ENCODE assay signal across 8 cellular contexts in the genomic region with DNA sequence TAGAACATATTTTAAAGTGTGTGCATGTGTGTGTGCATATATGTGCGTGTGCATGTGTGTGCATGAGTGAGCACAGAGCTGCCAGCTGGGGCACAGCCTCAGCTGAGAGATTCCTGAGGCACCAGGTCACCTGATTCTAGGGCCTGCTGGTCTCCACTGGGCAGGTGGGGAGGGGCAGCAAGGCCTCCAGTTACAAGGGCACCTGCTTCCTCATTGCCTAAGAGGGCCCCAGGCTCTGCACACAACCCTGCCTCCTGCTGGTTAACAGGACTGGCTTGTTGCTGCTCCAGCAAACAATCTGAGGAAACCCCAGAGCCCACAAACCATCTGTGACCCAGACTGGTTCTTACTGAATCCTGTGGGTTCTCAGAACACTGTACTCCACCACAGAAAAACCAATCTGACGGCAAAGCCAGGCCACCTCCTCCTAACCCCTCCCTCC. TPM values are rescaled to one million over a fixed set of nuclear protein-coding genes. Genes with fewer than 3 reads are reported as not detected.
A peak's percentile ranks its signal among the peaks of the same experiment; 100 is the strongest.
DNase-seq lines count a peak whose midpoint lies in the region; ATAC-seq and TF ChIP-seq lines count a peak whose summit lies in the region.

No MANE protein-coding gene starts in this region.

- H3K27me3 ChIP-seq in H7 (ENCODE audit: control insufficient read depth, insufficient read depth, low read length), result no peaks in the 10 kb centered on the region
- no peaks in the 10 kb centered on the region for H3K27me3 ChIP-seq in PC-3 (ENCODE audit: low read length)
- no peaks in the 10 kb centered on the region for H3K27me3 ChIP-seq in hepatocyte

- H3K4me2 ChIP-seq in PC-3 (ENCODE audit: low read length), result no peak overlapping the region
- no peak overlapping the region for H3K4me2 ChIP-seq in hepatocyte

- H3F3A ChIP-seq in PC-3 (ENCODE audit: low read length, unreplicated experiment), result no peaks in the 10 kb centered on the region

- H3K36me3 ChIP-seq in H7 (replicated peaks; ENCODE audit: control insufficient read depth, insufficient read depth, low read length) (no peaks in the 10 kb centered on the region; the same call in 1 of the 2 replicates), PC-3 (ENCODE audit: low read depth, low read length) (no peaks in the 10 kb centered on the region; the same call in 1 of the 2 replicates), hepatocyte (replicated peaks; ENCODE audit: insufficient read depth, low read depth) (no peaks in the 10 kb centered on the region)

- no peak overlapping the region for H3K27ac ChIP-seq in PC-3 (ENCODE audit: low read length)
- H3K27ac ChIP-seq in hepatocyte, result peak overlapping the region; percentile 66

- DNase-seq in GM10266 (ENCODE audit: extremely low spot score) (peak; percentile 38), H7 (peak; percentile 78), PC-3 (peak; percentile 50), hepatocyte (ENCODE audit: low spot score) (peak; percentile 84), amniotic stem cell (lab: John Stamatoyannopoulos, UW) (no peak)
- DNase-seq in activated T-helper 1 cell treated with anti-CD3 and anti-CD28 coated beads, Interleukin-2, amount 50 U/mL, for 16 hours (ENCODE audit: low read depth in 1 of 2, low spot score in 1 of 2), result peak; percentile 14 to 27
- peak; percentile 13 for DNase-seq in stimulated activated CD8-positive, alpha-beta memory T cell treated with anti-CD3 and anti-CD28 coated beads, Interleukin-15, amount 100 ng/mL, for 24 hours (ENCODE audit: low read depth)

- no peak overlapping the region for H3K9ac ChIP-seq in PC-3 (ENCODE audit: low read length)

- H3K4me1 ChIP-seq in PC-3 (ENCODE audit: insufficient read depth, low read length) (no peaks in the 10 kb centered on the region), hepatocyte (ENCODE audit: insufficient read depth) (peaks cover 4% of the 10 kb centered on the region)

- H4K20me1 ChIP-seq in PC-3 (ENCODE audit: low read length) (no peaks in the 10 kb centered on the region), hepatocyte (ENCODE audit: insufficient read depth, poor library complexity, severe bottlenecking) (no peaks in the 10 kb centered on the region)

- H3K9me2 ChIP-seq in PC-3 (replicated peaks; ENCODE audit: low read length), result no peaks in the 10 kb centered on the region
- no peaks in the 10 kb centered on the region for H3K9me2 ChIP-seq in hepatocyte (replicated peaks; ENCODE audit: insufficient read depth)

- H3K4me3 ChIP-seq in H7 (ENCODE audit: insufficient read depth, low read depth, low read length) (no peak overlapping the region), PC-3 (ENCODE audit: low read length) (no peak overlapping the region), hepatocyte (no peak overlapping the region)

- TF ChIP-seq CTCF in GM10266 (IDR thresholded peaks at IDR 0.05; ENCODE audit: control insufficient read depth, insufficient read depth, low read depth, missing control alignments) (peak; percentile 58), LNCAP (IDR thresholded peaks at IDR 0.05) (peak; percentile 23; the same call in 1 of the 2 replicates), PC-3 (conservative IDR thresholded peaks at IDR 0.05; ENCODE audit: low read depth, low read length) (peak; percentile 34; the same call in 1 of the 2 replicates), hepatocyte (IDR thresholded peaks at IDR 0.05; ENCODE audit: poor library complexity) (peak; percentile 45)

- BruUV-seq in PC-3 (replicated peaks; lab: Mats Ljungman, UMichigan), result no TSS peak

- CTCF ChIA-PET in PC-3 (lab: Charles Lee), result no interaction called here

- H3K9me3 ChIP-seq in PC-3 (ENCODE audit: low read length) (no peaks in the 10 kb centered on the region), hepatocyte (ENCODE audit: low read depth) (no peaks in the 10 kb centered on the region)

- intact Hi-C loops in PC-3 (cut with micrococcal nuclease), result no loop called here

- no peak; the same call in none of the 2 replicates for ATAC-seq in PC-3

- 75% methylated on average over 2 of the region's 2 CpGs for WGBS in hepatocyte (ENCODE audit: low lambda C conversion rate, missing lambda C conversion rate)

- POLR2A ChIA-PET in PC-3 (lab: Charles Lee; ENCODE audit: unreplicated experiment), result no interaction called here

- H3K79me2 ChIP-seq in PC-3 (ENCODE audit: low read length) (no peaks in the 10 kb centered on the region), hepatocyte (no peaks in the 10 kb centered on the region)

- H2AFZ ChIP-seq in PC-3 (ENCODE audit: low read length) (no peak overlapping the region), hepatocyte (no peak overlapping the region)

RNA-seq across cellular contexts. Expression of a gene that starts 22.9 kb away (rescaled TPM):
- 11.8 and 12.2 TPM in 2 replicates for total RNA-seq in H7 (2014; rRNA removed; shearing (Covaris generic))
- total RNA-seq in PC-3 (2014; rRNA removed) (22.4 and 23.2 TPM in 2 replicates), hepatocyte (64.1 and 68.1 TPM in 2 replicates)
- 37.3 and 44.7 TPM in 2 replicates for polyA plus RNA-seq in hepatocyte

RNA-seq across cellular contexts. Expression of a gene that starts 36.6 kb away (rescaled TPM):
- 16.0 and 19.8 TPM in 2 replicates for total RNA-seq in H7 (2014; rRNA removed; shearing (Covaris generic))
- 0.35 and 0.62 TPM in 2 replicates for total RNA-seq in PC-3 (2014; rRNA removed)
- 22.5 and 28.1 TPM in 2 replicates for total RNA-seq in hepatocyte
- 9.4 and 11.8 TPM in 2 replicates for polyA plus RNA-seq in hepatocyte

RNA-seq across cellular contexts. Expression of a gene that starts 57.5 kb away (rescaled TPM):
- total RNA-seq in H7 (2014; rRNA removed; shearing (Covaris generic)), result 6.2 and 10.5 TPM in 2 replicates
- total RNA-seq in PC-3 (2014; rRNA removed) (5.6 and 6.9 TPM in 2 replicates), hepatocyte (20.9 and 30.2 TPM in 2 replicates)
- polyA plus RNA-seq in hepatocyte, result 9.3 and 12.2 TPM in 2 replicates

Comparison
In these comparisons a context has a peak if more than half of its experiments do, and no peak if none do; other contexts are left out.
1. RNA of a gene that starts 36.6 kb away (total RNA-seq): 22.5 to 28.1 TPM in hepatocyte and 16.0 to 19.8 TPM in H7; 0.35 to 0.62 TPM in PC-3; every median in the first group is over 10 times any median in the second.
2. Peak in every context shown above with its lines, with median percentiles within 50 percentile points of each other: CTCF ChIP-seq.